Comparison of ENCODE assay signal across 16 cellular contexts in the genomic region with DNA sequence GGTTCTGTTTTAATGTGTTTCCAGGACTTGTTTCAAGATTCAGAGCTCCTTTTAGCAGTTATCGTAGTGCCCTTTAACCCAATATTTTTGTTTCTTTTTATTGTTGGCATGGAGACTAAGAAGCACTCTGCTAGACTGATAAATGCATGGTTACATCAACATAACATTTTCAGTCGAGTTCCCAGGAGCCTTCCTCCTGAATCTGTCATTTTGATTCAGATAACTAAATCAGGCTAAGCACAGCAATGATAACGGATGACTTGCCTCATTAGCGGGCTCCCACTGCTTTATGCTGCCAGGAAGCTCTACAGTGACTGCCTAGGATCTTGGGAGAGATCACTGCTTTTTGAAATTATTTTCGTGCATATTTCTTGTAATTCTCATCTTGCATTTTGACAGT.
DNase-seq lines count a peak whose midpoint lies in the region; ATAC-seq and TF ChIP-seq lines count a peak whose summit lies in the region.
"Had no signal": no experiment of that assay in that cellular context is flagged by ENCODE, and none has a peak within 500 bp of the region (broad histone marks: within the 10 kb centered on the region; RNA-seq: fewer than 3 reads in every experiment).

No MANE protein-coding gene starts in this region.

- H3K4me3 ChIP-seq in adipocyte (ENCODE audit: low read length): peak overlapping the region; percentile 68
- H3K4me3 ChIP-seq in fibroblast of the aortic adventitia (ENCODE audit: low read depth, low read length): no peak overlapping the region
- H3K4me3 ChIP-seq in Peyer's patch: no peak overlapping the region
- no peak overlapping the region for H3K4me3 ChIP-seq in left lung
- H3K4me3 ChIP-seq: psoas muscle had no signal

- no peak overlapping the region for H3K9ac ChIP-seq in adipocyte (ENCODE audit: low read length)

- H3K27ac ChIP-seq in Peyer's patch (no peak overlapping the region), left lung (no peak overlapping the region)
- H3K27ac ChIP-seq: psoas muscle had no signal

- intact Hi-C loops in left lung (cut with DNase I): no loop called here

- H3K4me1 Mint-ChIP-seq in nephron: peaks cover 9% of the 10 kb centered on the region
- H3K4me1 Mint-ChIP-seq: activated CD4-positive, alpha-beta T cell treated with anti-CD3 and anti-CD28 coated beads, Interleukin-2, amount 10 ng/mL, durations not matched to agents 24 days and 14 days; central memory CD8-positive, alpha-beta T cell had no signal

- H3K27ac Mint-ChIP-seq in nephron: peak overlapping the region in 2 of 3 experiments; percentile 72 to 82
- H3K27ac Mint-ChIP-seq: activated CD4-positive, alpha-beta T cell treated with anti-CD3 and anti-CD28 coated beads, Interleukin-2, amount 10 ng/mL, durations not matched to agents 24 days and 14 days had no signal

- peaks cover 4% of the 10 kb centered on the region for H3K9me3 ChIP-seq in adipocyte (ENCODE audit: control insufficient read depth, low read length)
- no peaks in the 10 kb centered on the region for H3K9me3 ChIP-seq in Peyer's patch
- H3K9me3 ChIP-seq in left lung: peaks cover 0 to 5% of the 10 kb centered on the region in 2 donors
- H3K9me3 ChIP-seq: psoas muscle had no signal

- H3K4me1 ChIP-seq in adipocyte (ENCODE audit: control insufficient read depth, insufficient read depth, low read length) (peaks cover 5% of the 10 kb centered on the region), Peyer's patch (no peaks in the 10 kb centered on the region), left lung (no peaks in the 10 kb centered on the region)
- H3K4me1 ChIP-seq: psoas muscle had no signal

- TF ChIP-seq POLR2A in Peyer's patch (IDR thresholded peaks at IDR 0.05): no peak

- H3K36me3 Mint-ChIP-seq in nephron (ENCODE audit: low read depth): no peaks in the 10 kb centered on the region

- H3K4me3 Mint-ChIP-seq in nephron: no peak overlapping the region
- H3K4me3 Mint-ChIP-seq: activated CD4-positive, alpha-beta T cell treated with anti-CD3 and anti-CD28 coated beads, Interleukin-2, amount 10 ng/mL, durations not matched to agents 24 days and 14 days; central memory CD8-positive, alpha-beta T cell had no signal

- peak; percentile 11 for DNase-seq in Daoy (ENCODE audit: low read depth)
- no peak for DNase-seq in adipocyte (ENCODE audit: low read depth)
- DNase-seq in fibroblast of the aortic adventitia (ENCODE audit: low read depth): peak; percentile 76
- DNase-seq in Peyer's patch: no peak
- DNase-seq in left lung: no peak
- DNase-seq: activated CD4-positive, alpha-beta T cell treated with anti-CD3 and anti-CD28 coated beads, Interleukin-2, amount 10 ng/mL, durations not matched to agents 24 days and 14 days; activated naive CD4-positive, alpha-beta T cell treated with anti-CD3 and anti-CD28 coated beads, Interleukin-2, amount 50 U/mL, for 16 hours; EL; H7; NCI-H2081; psoas muscle; SHP77 treated with DMSO at 0.1 percent for 48 hours had no signal

- peaks cover 17% of the 10 kb centered on the region for H3K9me3 Mint-ChIP-seq in nephron
- H3K9me3 Mint-ChIP-seq: activated CD4-positive, alpha-beta T cell treated with anti-CD3 and anti-CD28 coated beads, Interleukin-2, amount 10 ng/mL, durations not matched to agents 24 days and 14 days; central memory CD8-positive, alpha-beta T cell had no signal

- H3K27me3 ChIP-seq in adipocyte (replicated peaks; ENCODE audit: control insufficient read depth, insufficient read depth, low read length) (no peaks in the 10 kb centered on the region), Peyer's patch (no peaks in the 10 kb centered on the region), left lung (no peaks in the 10 kb centered on the region)

- H3K36me3 ChIP-seq in adipocyte (ENCODE audit: control insufficient read depth, insufficient read depth, low read length, severe bottlenecking): no peaks in the 10 kb centered on the region
- H3K36me3 ChIP-seq in Peyer's patch: no peaks in the 10 kb centered on the region
- H3K36me3 ChIP-seq in left lung: no peaks in the 10 kb centered on the region

- ATAC-seq in GM19455 (IDR thresholded peaks at IDR 0.05; ENCODE audit: unreplicated experiment): no peak
- no peak for ATAC-seq in GM21515 (IDR thresholded peaks at IDR 0.05; ENCODE audit: unreplicated experiment)
- no peak for ATAC-seq in left lung
- ATAC-seq: psoas muscle had no signal

- no peak for TF ChIP-seq CTCF in fibroblast of the aortic adventitia (IDR thresholded peaks at IDR 0.05; ENCODE audit: insufficient read depth, low read length)
- no peak for TF ChIP-seq CTCF in nephron (IDR thresholded peaks at IDR 0.05; ENCODE audit: unreplicated experiment in 3 of 3)
- TF ChIP-seq CTCF in Peyer's patch (IDR thresholded peaks at IDR 0.05): no peak
- TF ChIP-seq CTCF in left lung (IDR thresholded peaks at IDR 0.05): no peak

- H3K27me3 Mint-ChIP-seq in nephron (ENCODE audit: low read depth): no peaks in the 10 kb centered on the region
- H3K27me3 Mint-ChIP-seq: activated CD4-positive, alpha-beta T cell treated with anti-CD3 and anti-CD28 coated beads, Interleukin-2, amount 10 ng/mL, durations not matched to agents 24 days and 14 days had no signal

Comparison
In these comparisons a context has a peak if more than half of its experiments do, and no peak if none do; other contexts are left out.
1. DNase-seq: peak in Daoy (single experiment) and fibroblast of the aortic adventitia (single experiment); none in adipocyte (single experiment), Peyer's patch (0 of 3) and left lung (0 of 2).